Comparison of ENCODE assay signal across 8 cellular contexts in genomic region chr22:46069518-46070214, GRCh38.
DNase-seq lines count a peak whose midpoint lies in the region; ATAC-seq and TF ChIP-seq lines count a peak whose summit lies in the region.

No MANE protein-coding gene starts in this region.

- H3K27me3 Mint-ChIP-seq in CD4-positive, CD25-positive, alpha-beta regulatory T cell: peaks cover 28% of the 10 kb centered on the region

- peaks cover 24% of the 10 kb centered on the region for H3K4me1 ChIP-seq in CD4-positive, CD25-positive, alpha-beta regulatory T cell (ENCODE audit: control insufficient read depth, insufficient read depth, low read length, poor library complexity, severe bottlenecking)
- peaks cover 54% of the 10 kb centered on the region for H3K4me1 ChIP-seq in OCI-LY3 (ENCODE audit: low read length)
- peaks cover 39 to 51% of the 10 kb centered on the region in 2 donors for H3K4me1 ChIP-seq in adrenal gland (replicated peaks in 1 of 2)
- peaks cover 0 to 49% of the 10 kb centered on the region in 2 donors for H3K4me1 ChIP-seq in right atrium auricular region

- DNase-seq in CD4-positive, CD25-positive, alpha-beta regulatory T cell: peak in 1 of 3 donors; percentile 28
- DNase-seq in HK-2 (ENCODE audit: unreplicated experiment): peak; percentile 87
- DNase-seq in adrenal gland: peak; percentile 95 to 98 (median 96)
- DNase-seq in right atrium auricular region (ENCODE audit: low spot score): peak; percentile 94
- peak; percentile 83 for DNase-seq in pulmonary artery endothelial cell (ENCODE audit: low read depth, low spot score)
- no peak for DNase-seq in amniotic stem cell (lab: John Stamatoyannopoulos, UW)

- H3K4me1 Mint-ChIP-seq in CD4-positive, CD25-positive, alpha-beta regulatory T cell: peaks cover 0 to 28% (median 19%) of the 10 kb centered on the region in 4 donors

- WGBS in adrenal gland, 4 donors: 3 to 11% (median 4%) methylated on average over 11 to 24 of the region's 24 CpGs

- peak overlapping the region; percentile 93 for H3K9ac ChIP-seq in OCI-LY3 (ENCODE audit: low read length)

- H4K20me1 ChIP-seq in OCI-LY3 (ENCODE audit: insufficient read depth, low read length): peaks cover 7% of the 10 kb centered on the region

- H3K9me3 Mint-ChIP-seq in CD4-positive, CD25-positive, alpha-beta regulatory T cell: peaks cover 0 to 2% (median 0%) of the 10 kb centered on the region in 7 donors

- TF ChIP-seq CTCF in OCI-LY3 (IDR thresholded peaks at IDR 0.05; ENCODE audit: low read depth, low read length) (no peak), adrenal gland (IDR thresholded peaks at IDR 0.05) (no peak), right atrium auricular region (IDR thresholded peaks at IDR 0.05) (no peak)

- H3K4me3 Mint-ChIP-seq in CD4-positive, CD25-positive, alpha-beta regulatory T cell: peak overlapping the region; percentile 78 to 89 (median 84)

- peaks cover 7% of the 10 kb centered on the region for H3K27me3 ChIP-seq in CD4-positive, CD25-positive, alpha-beta regulatory T cell (ENCODE audit: control insufficient read depth, insufficient read depth, low read length)
- H3K27me3 ChIP-seq in OCI-LY3 (ENCODE audit: low read depth, low read length) (no peaks in the 10 kb centered on the region), adrenal gland (no peaks in the 10 kb centered on the region), right atrium auricular region (no peaks in the 10 kb centered on the region)

- H2AFZ ChIP-seq in OCI-LY3 (ENCODE audit: low read depth, low read length): no peak overlapping the region

- H3K4me2 ChIP-seq in OCI-LY3 (ENCODE audit: low read length): peak overlapping the region; percentile 99

- no peaks in the 10 kb centered on the region for H3K36me3 ChIP-seq in CD4-positive, CD25-positive, alpha-beta regulatory T cell (ENCODE audit: control insufficient read depth, insufficient read depth, low read length)
- H3K36me3 ChIP-seq in OCI-LY3 (replicated peaks; ENCODE audit: low read depth, low read length) (peaks cover 3% of the 10 kb centered on the region), adrenal gland (replicated peaks in 1 of 2) (no peaks in the 10 kb centered on the region), right atrium auricular region (no peaks in the 10 kb centered on the region)

- peak overlapping the region; percentile 13 for H3K4me3 ChIP-seq in CD4-positive, CD25-positive, alpha-beta regulatory T cell (ENCODE audit: low read depth, low read length)
- H3K4me3 ChIP-seq in OCI-LY3 (ENCODE audit: low read length) (peak overlapping the region; percentile 80), adrenal gland (peak overlapping the region in 3 of 4 donors; percentile 20 to 83 (median 72)), right atrium auricular region (peak overlapping the region; percentile 82 to 90)

- no peaks in the 10 kb centered on the region for H3K9me3 ChIP-seq in CD4-positive, CD25-positive, alpha-beta regulatory T cell (ENCODE audit: control insufficient read depth in 2 of 2, low read length in 2 of 2)
- H3K9me3 ChIP-seq in OCI-LY3 (ENCODE audit: insufficient read depth, low read length) (no peaks in the 10 kb centered on the region), adrenal gland (replicated peaks in 1 of 3) (no peaks in the 10 kb centered on the region), right atrium auricular region (no peaks in the 10 kb centered on the region)

- no peak for ATAC-seq in CD4-positive, CD25-positive, alpha-beta regulatory T cell (ENCODE audit: low read depth in 2 of 2)
- ATAC-seq in HG02938 (IDR thresholded peaks at IDR 0.05; ENCODE audit: unreplicated experiment): no peak

- peaks cover 69% of the 10 kb centered on the region for H3K79me2 ChIP-seq in OCI-LY3 (ENCODE audit: low read length)

- peak overlapping the region; percentile 21 for H3K27ac ChIP-seq in CD4-positive, CD25-positive, alpha-beta regulatory T cell (ENCODE audit: insufficient read depth, low read length, poor library complexity, severe bottlenecking)
- H3K27ac ChIP-seq in OCI-LY3 (ENCODE audit: low read length) (peak overlapping the region; percentile 89), adrenal gland (peak overlapping the region; percentile 96 to 100 (median 98)), right atrium auricular region (peak overlapping the region; percentile 100)

- intact Hi-C loops in adrenal gland (cut with DNase I): loop anchor here (5.0 to 10.0 kb wide), 2 partner anchors 55 to 57 kb away; no protein-coding TSS in a partner anchor

- TF ChIP-seq POLR2A in adrenal gland (IDR thresholded peaks at IDR 0.05): peak; percentile 55 to 92

- peak overlapping the region in 1 of 3 donors; percentile 68 for H3K27ac Mint-ChIP-seq in CD4-positive, CD25-positive, alpha-beta regulatory T cell

- H3K36me3 Mint-ChIP-seq in CD4-positive, CD25-positive, alpha-beta regulatory T cell: no peaks in the 10 kb centered on the region

Comparison
In these comparisons a context has a peak if more than half of its experiments do, and no peak if none do; other contexts are left out.
1. H3K27ac ChIP-seq: peak in every context shown above with its lines; median percentile 100 in right atrium auricular region; 98 in adrenal gland; 89 in OCI-LY3; 21 in CD4-positive, CD25-positive, alpha-beta regulatory T cell.
2. H3K4me3 ChIP-seq: peak in every context shown above with its lines; median percentile 86 in right atrium auricular region; 80 in OCI-LY3; 72 in adrenal gland; 13 in CD4-positive, CD25-positive, alpha-beta regulatory T cell.